9 cellular contexts compared by ENCODE assay signal in genomic region chr10:73094249-73094850, GRCh38. TPM values are rescaled to one million over a fixed set of nuclear protein-coding genes. Genes with fewer than 3 reads are reported as not detected.
DNase-seq lines count a peak whose midpoint lies in the region; ATAC-seq and TF ChIP-seq lines count a peak whose summit lies in the region.
"Had no signal": no experiment of that assay in that cellular context is flagged by ENCODE, and none has a peak within 500 bp of the region (broad histone marks: within the 10 kb centered on the region; RNA-seq: fewer than 3 reads in every experiment).

No MANE protein-coding gene starts in this region.

- ATAC-seq in gastroesophageal sphincter (no peak), HG02973 (IDR thresholded peaks at IDR 0.05; ENCODE audit: unreplicated experiment) (no peak), GM18867 (IDR thresholded peaks at IDR 0.05; ENCODE audit: unreplicated experiment) (no peak)
- ATAC-seq in stimulated activated memory B cell treated with anti-CD40 and anti-IgM and Interleukin-4, amounts not matched to agents 10 μg/mL and 1 μg/mL and 100 μg/mL, for 72 hours = no peak

- 25 to 30% methylated on average over 2 of the region's 2 CpGs for WGBS in gastroesophageal sphincter (ENCODE audit: low coverage in 1 of 2), 2 donors

- no peaks in the 10 kb centered on the region for H3K27me3 Mint-ChIP-seq in activated CD4-positive, alpha-beta T cell treated with anti-CD3 and anti-CD28 coated beads, Interleukin-2, amount 10 ng/mL, durations not matched to agents 24 days and 14 days
- no peaks in the 10 kb centered on the region for H3K27me3 Mint-ChIP-seq in stimulated activated memory B cell treated with anti-CD40 and anti-IgM and Interleukin-4, amounts not matched to agents 10 μg/mL and 1 μg/mL and 100 μg/mL, for 72 hours

- peaks cover 0 to 45% (median 10%) of the 10 kb centered on the region in 3 donors for H3K4me1 ChIP-seq in gastroesophageal sphincter

- TF ChIP-seq EP300 in gastroesophageal sphincter (IDR thresholded peaks at IDR 0.05) = no peak

- H3K4me1 Mint-ChIP-seq in activated CD4-positive, alpha-beta T cell treated with anti-CD3 and anti-CD28 coated beads, Interleukin-2, amount 10 ng/mL, durations not matched to agents 24 days and 14 days = peaks cover 33% of the 10 kb centered on the region
- peaks cover 25% of the 10 kb centered on the region for H3K4me1 Mint-ChIP-seq in stimulated activated memory B cell treated with anti-CD40 and anti-IgM and Interleukin-4, amounts not matched to agents 10 μg/mL and 1 μg/mL and 100 μg/mL, for 72 hours

- peak overlapping the region; percentile 48 for H3K27ac Mint-ChIP-seq in activated CD4-positive, alpha-beta T cell treated with anti-CD3 and anti-CD28 coated beads, Interleukin-2, amount 10 ng/mL, durations not matched to agents 24 days and 14 days
- H3K27ac Mint-ChIP-seq in stimulated activated memory B cell treated with anti-CD40 and anti-IgM and Interleukin-4, amounts not matched to agents 10 μg/mL and 1 μg/mL and 100 μg/mL, for 72 hours = peak overlapping the region; percentile 93

- H3K9me3 Mint-ChIP-seq in activated CD4-positive, alpha-beta T cell treated with anti-CD3 and anti-CD28 coated beads, Interleukin-2, amount 10 ng/mL, durations not matched to agents 24 days and 14 days = no peaks in the 10 kb centered on the region
- no peaks in the 10 kb centered on the region for H3K9me3 Mint-ChIP-seq in stimulated activated memory B cell treated with anti-CD40 and anti-IgM and Interleukin-4, amounts not matched to agents 10 μg/mL and 1 μg/mL and 100 μg/mL, for 72 hours

- H3K4me3 ChIP-seq in WERI-Rb-1 (ENCODE audit: low read depth, low read length) (peak overlapping the region; percentile 98), gastroesophageal sphincter (peak overlapping the region; percentile 66 to 88)

- intact Hi-C loops in activated CD4-positive, alpha-beta T cell treated with anti-CD3 and anti-CD28 coated beads, Interleukin-2, amount 10 ng/mL, durations not matched to agents 24 days and 14 days (cut with micrococcal nuclease) = loop anchor here (10.0 kb wide), 1 partner anchor 70 kb away; no protein-coding TSS in a partner anchor

- H3K27ac ChIP-seq in WERI-Rb-1 (no peak overlapping the region), gastroesophageal sphincter (peak overlapping the region; percentile 25 to 98 (median 81))

- H3K36me3 ChIP-seq in WERI-Rb-1 = no peaks in the 10 kb centered on the region
- no peaks in the 10 kb centered on the region for H3K36me3 ChIP-seq in gastroesophageal sphincter

- H3K27me3 ChIP-seq in WERI-Rb-1 (ENCODE audit: insufficient read depth, low read depth, severe bottlenecking) (no peaks in the 10 kb centered on the region), gastroesophageal sphincter (no peaks in the 10 kb centered on the region)

- H3K4me3 Mint-ChIP-seq in activated CD4-positive, alpha-beta T cell treated with anti-CD3 and anti-CD28 coated beads, Interleukin-2, amount 10 ng/mL, durations not matched to agents 24 days and 14 days = peak overlapping the region; percentile 93
- H3K4me3 Mint-ChIP-seq in stimulated activated memory B cell treated with anti-CD40 and anti-IgM and Interleukin-4, amounts not matched to agents 10 μg/mL and 1 μg/mL and 100 μg/mL, for 72 hours = peak overlapping the region; percentile 96

- peaks cover 25% of the 10 kb centered on the region for H3K36me3 Mint-ChIP-seq in activated CD4-positive, alpha-beta T cell treated with anti-CD3 and anti-CD28 coated beads, Interleukin-2, amount 10 ng/mL, durations not matched to agents 24 days and 14 days (ENCODE audit: low read depth)
- H3K36me3 Mint-ChIP-seq in stimulated activated memory B cell treated with anti-CD40 and anti-IgM and Interleukin-4, amounts not matched to agents 10 μg/mL and 1 μg/mL and 100 μg/mL, for 72 hours = no peaks in the 10 kb centered on the region

- H3K9me3 ChIP-seq in WERI-Rb-1 (ENCODE audit: severe bottlenecking) (no peaks in the 10 kb centered on the region), gastroesophageal sphincter (no peaks in the 10 kb centered on the region)

- no peak for TF ChIP-seq POLR2A in gastroesophageal sphincter (IDR thresholded peaks at IDR 0.05)

- TF ChIP-seq CTCF in WERI-Rb-1 (IDR thresholded peaks at IDR 0.05; ENCODE audit: low read depth, low read length) (no peak), gastroesophageal sphincter (IDR thresholded peaks at IDR 0.05) (no peak)

- DNase-seq in activated CD4-positive, alpha-beta T cell treated with anti-CD3 and anti-CD28 coated beads, Interleukin-2, amount 10 ng/mL, durations not matched to agents 24 days and 14 days = peak; percentile 59
- no peak for DNase-seq in activated CD4-positive, alpha-beta T cell treated with anti-CD3 and anti-CD28 coated beads, Interleukin-2, amount 50 U/mL, for 1 hour
- DNase-seq in WERI-Rb-1 = no peak
- no peak for DNase-seq in DMS153 treated with DMSO at 0.1 percent for 48 hours (lab: John Stamatoyannopoulos, UW; ENCODE audit: unreplicated experiment)
- DNase-seq: activated gamma-delta T cell treated with Interleukin-2 at 50 U/mL for 16 hours had no signal

RNA-seq across cellular contexts. Expression of gene P4HA1, which starts 2.3 kb away (rescaled TPM):
- total RNA-seq in activated CD4-positive, alpha-beta T cell treated with anti-CD3 and anti-CD28 coated beads, Interleukin-2, amount 10 ng/mL, durations not matched to agents 24 days and 14 days = 69.4 and 71.1 TPM in 2 replicates
- 10 to 100 TPM; 23.3 to 36.2 (median 30.4) TPM for total RNA-seq in gastroesophageal sphincter

RNA-seq across cellular contexts. Expression of gene NUDT13, which starts 15.9 kb away (rescaled TPM):
- total RNA-seq in activated CD4-positive, alpha-beta T cell treated with anti-CD3 and anti-CD28 coated beads, Interleukin-2, amount 10 ng/mL, durations not matched to agents 24 days and 14 days = 0.80 and 0.91 TPM in 2 replicates
- 1 to 10 TPM; 1.1 to 4.6 (median 3.9) TPM for total RNA-seq in gastroesophageal sphincter
